In the genomic region with DNA sequence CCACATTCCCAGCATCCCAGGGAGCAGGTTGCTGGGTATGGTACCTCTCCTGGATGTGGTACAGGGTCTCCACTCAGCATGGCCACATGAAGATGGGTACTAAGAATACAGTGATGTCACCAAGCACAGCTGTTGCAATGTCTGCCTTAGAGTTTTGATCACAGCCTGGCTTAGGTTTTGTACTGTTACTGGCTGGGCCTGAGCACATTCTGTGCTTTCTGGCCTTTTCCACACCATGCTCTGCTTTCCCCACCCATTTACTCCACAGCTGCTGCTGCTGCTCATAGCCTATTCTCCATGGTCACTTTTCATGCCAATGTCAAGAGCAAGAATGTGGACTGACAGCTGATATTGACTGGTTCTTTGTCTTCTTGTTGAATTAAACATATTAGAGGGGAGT, we compare ENCODE assay signal across 15 cellular contexts.
"Had no signal": no experiment of that assay in that cellular context is flagged by ENCODE, and none has a peak within 500 bp of the region (broad histone marks: within the 10 kb centered on the region; RNA-seq: fewer than 3 reads in every experiment).

No MANE protein-coding gene starts in this region.

- H2AFZ ChIP-seq: neural progenitor cell, parathyroid adenoma had no signal

- H3K36me3 Mint-ChIP-seq: activated naive CD8-positive, alpha-beta T cell treated with anti-CD3 and anti-CD28 coated beads, Interleukin-2, amount 10 ng/mL, durations not matched to agents 7 days and 5 days; mesothelial cell of epicardium; neural progenitor cell had no signal

- ATAC-seq: activated CD4-positive, CD25-positive, alpha-beta regulatory T cell treated with anti-CD3 and anti-CD28 coated beads, Interleukin-2, amount 50 U/mL, for 24 hours; stimulated activated naive CD8-positive, alpha-beta T cell treated with anti-CD3 and anti-CD28 coated beads, Interleukin-15, Interleukin-2, amounts not matched to agents 100 U/mL and 50 U/mL, for 24 hours had no signal

- H3K4me3 ChIP-seq: neural progenitor cell, SK-N-MC had no signal

- DNase-seq: activated CD4-positive, alpha-beta T cell treated with anti-CD3 and anti-CD28 coated beads, Interleukin-2, amount 50 U/mL, for 1 hour; activated naive CD8-positive, alpha-beta T cell treated with anti-CD3 and anti-CD28 coated beads, Interleukin-2, amount 10 ng/mL, durations not matched to agents 7 days and 5 days; anterior cingulate cortex; brain microvascular endothelial cell; endodermal cell; hypothalamus; kidney; stimulated activated naive CD8-positive, alpha-beta T cell treated with anti-CD3 and anti-CD28 coated beads, Interleukin-15, Interleukin-2, amounts not matched to agents 100 U/mL and 50 U/mL, for 24 hours; T-helper 9 cell had no signal

- H3K4me2 ChIP-seq: neural progenitor cell had no signal

- H3K9ac ChIP-seq: neural progenitor cell, parathyroid adenoma had no signal

- H3K36me3 ChIP-seq: brain microvascular endothelial cell, neural progenitor cell had no signal

- H3K4me1 Mint-ChIP-seq: activated naive CD8-positive, alpha-beta T cell treated with anti-CD3 and anti-CD28 coated beads, Interleukin-2, amount 10 ng/mL, durations not matched to agents 7 days and 5 days; neural progenitor cell had no signal

- H3K9me3 Mint-ChIP-seq: activated naive CD8-positive, alpha-beta T cell treated with anti-CD3 and anti-CD28 coated beads, Interleukin-2, amount 10 ng/mL, durations not matched to agents 7 days and 5 days; activated T-helper 1 cell treated with anti-CD3 and anti-CD28 coated beads, Interleukin-12 subunit alpha, Interleukin-12 subunit beta, Interleukin-2, Interleukin-4 antibody, amounts not matched to agents 30 ng/mL and 10 ng/mL and 1 ng/mL, durations not matched to agents 14 hours and 24 hours and 36 hours; endodermal cell; mesothelial cell of epicardium; neural progenitor cell had no signal

- FAIRE-seq: kidney had no signal

- H3K79me2 ChIP-seq: parathyroid adenoma had no signal

- H3K27ac Mint-ChIP-seq: activated naive CD8-positive, alpha-beta T cell treated with anti-CD3 and anti-CD28 coated beads, Interleukin-2, amount 10 ng/mL, durations not matched to agents 7 days and 5 days; activated T-helper 1 cell treated with anti-CD3 and anti-CD28 coated beads, Interleukin-12 subunit alpha, Interleukin-12 subunit beta, Interleukin-2, Interleukin-4 antibody, amounts not matched to agents 30 ng/mL and 10 ng/mL and 1 ng/mL, durations not matched to agents 14 hours and 24 hours and 36 hours; endodermal cell; mesothelial cell of epicardium; neural progenitor cell had no signal

- H3K4me1 ChIP-seq: neural progenitor cell, parathyroid adenoma had no signal

- H3K4me3 Mint-ChIP-seq: activated naive CD8-positive, alpha-beta T cell treated with anti-CD3 and anti-CD28 coated beads, Interleukin-2, amount 10 ng/mL, durations not matched to agents 7 days and 5 days; activated T-helper 1 cell treated with anti-CD3 and anti-CD28 coated beads, Interleukin-12 subunit alpha, Interleukin-12 subunit beta, Interleukin-2, Interleukin-4 antibody, amounts not matched to agents 30 ng/mL and 10 ng/mL and 1 ng/mL, durations not matched to agents 14 hours and 24 hours and 36 hours; endodermal cell; mesothelial cell of epicardium; neural progenitor cell had no signal

- H3K27ac ChIP-seq: brain microvascular endothelial cell, neural progenitor cell, parathyroid adenoma, SK-N-MC had no signal

- H3K27me3 ChIP-seq: brain microvascular endothelial cell, neural progenitor cell had no signal
